28 cellular contexts compared by ENCODE assay signal in the genomic region with DNA sequence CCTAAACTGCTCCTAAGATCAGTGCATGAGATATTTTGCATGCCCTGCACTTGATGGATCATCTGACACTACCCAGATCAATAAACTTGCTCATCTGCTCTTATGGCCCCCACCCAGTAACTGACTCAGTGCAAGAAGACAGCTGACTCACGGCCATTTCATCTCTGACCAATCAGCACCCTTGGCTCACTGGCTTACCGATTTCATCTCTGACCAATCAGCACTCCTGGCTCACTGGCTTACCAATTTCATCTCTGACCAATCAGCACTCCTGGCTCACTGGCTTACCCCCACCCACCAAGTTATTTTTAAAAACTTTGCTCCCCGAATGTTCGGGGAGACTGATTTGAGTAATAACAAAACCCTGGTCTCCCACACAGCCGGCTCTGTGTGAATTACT. TPM values are rescaled to one million over a fixed set of nuclear protein-coding genes. Genes with fewer than 3 reads are reported as not detected.
DNase-seq lines count a peak whose midpoint lies in the region; ATAC-seq and TF ChIP-seq lines count a peak whose summit lies in the region.
"Had no signal": no experiment of that assay in that cellular context is flagged by ENCODE, and none has a peak within 500 bp of the region (broad histone marks: within the 10 kb centered on the region; RNA-seq: fewer than 3 reads in every experiment).

No MANE protein-coding gene starts in this region.

- peak; percentile 3 for DNase-seq in activated naive CD4-positive, alpha-beta T cell treated with Interleukin-2 at 50 U/mL for 16 hours
- DNase-seq in activated naive CD4-positive, alpha-beta T cell treated with anti-CD3 and anti-CD28 coated beads for 36 hours = no peak
- peak; percentile 12 for DNase-seq in GM12865 (ENCODE audit: low read depth)
- peak; percentile 76 for DNase-seq in RPMI7951 (ENCODE audit: low read depth)
- no peak for DNase-seq in foreskin keratinocyte
- DNase-seq in amniotic stem cell (lab: John Stamatoyannopoulos, UW) = no peak
- no peak for DNase-seq in ascending aorta (ENCODE audit: low spot score in 2 of 2)
- DNase-seq in head of caudate nucleus = no peak
- DNase-seq: ACHN; activated CD8-positive, alpha-beta memory T cell treated with anti-CD3 and anti-CD28 coated beads, Interleukin-2, amount 50 U/mL, for 4 hours; activated effector memory CD4-positive, alpha-beta T cell treated with Interleukin-2 at 50 U/mL for 16 hours; activated naive CD8-positive, alpha-beta T cell treated with anti-CD3 and anti-CD28 coated beads, Interleukin-2, amount 10 ng/mL, durations not matched to agents 7 days and 5 days; CD8-positive, alpha-beta memory T cell; DMS 273 treated with DMSO at 0.1 percent for 48 hours; effector CD8-positive, alpha-beta T cell; NCI-H1436 treated with DMSO at 0.1 percent for 48 hours; NCI-H345; NCI-H69; ovary; Peyer's patch; SW 1271; tibial artery; WERI-Rb-1 had no signal

- no peaks in the 10 kb centered on the region for H3K36me3 Mint-ChIP-seq in activated naive CD4-positive, alpha-beta T cell treated with anti-CD3 and anti-CD28 coated beads for 36 hours (ENCODE audit: low read depth)
- H3K36me3 Mint-ChIP-seq: activated naive CD8-positive, alpha-beta T cell treated with anti-CD3 and anti-CD28 coated beads, Interleukin-2, amount 10 ng/mL, durations not matched to agents 7 days and 5 days; CD8-positive, alpha-beta memory T cell had no signal

- no peak overlapping the region for H3K27ac Mint-ChIP-seq in activated naive CD4-positive, alpha-beta T cell treated with anti-CD3 and anti-CD28 coated beads for 36 hours
- H3K27ac Mint-ChIP-seq: activated naive CD8-positive, alpha-beta T cell treated with anti-CD3 and anti-CD28 coated beads, Interleukin-2, amount 10 ng/mL, durations not matched to agents 7 days and 5 days; B cell; CD8-positive, alpha-beta memory T cell had no signal

- H3K36me3 ChIP-seq in ascending aorta = no peaks in the 10 kb centered on the region
- H3K36me3 ChIP-seq: HAP-1, ovary, Peyer's patch, tibial artery, WERI-Rb-1 had no signal

- H3K27me3 Mint-ChIP-seq in activated naive CD4-positive, alpha-beta T cell treated with anti-CD3 and anti-CD28 coated beads for 36 hours (ENCODE audit: low read depth) = peaks cover 7% of the 10 kb centered on the region

- H3K4me1 ChIP-seq in foreskin keratinocyte = no peaks in the 10 kb centered on the region
- H3K4me1 ChIP-seq in ascending aorta = no peaks in the 10 kb centered on the region
- H3K4me1 ChIP-seq: Peyer's patch, tibial artery had no signal

- H3K27me3 ChIP-seq in foreskin keratinocyte (peaks cover 15% of the 10 kb centered on the region), ascending aorta (no peaks in the 10 kb centered on the region)
- H3K27me3 ChIP-seq: ovary, Peyer's patch, tibial artery had no signal

- CTCF ChIA-PET in activated naive CD4-positive, alpha-beta T cell treated with anti-CD3 and anti-CD28 coated beads for 36 hours (lab: Charles Lee) = no interaction called here

- H3K4me1 Mint-ChIP-seq in activated naive CD4-positive, alpha-beta T cell treated with anti-CD3 and anti-CD28 coated beads for 36 hours (ENCODE audit: low read depth) = no peaks in the 10 kb centered on the region
- H3K4me1 Mint-ChIP-seq: B cell had no signal

- peak; percentile 62 for ATAC-seq in foreskin keratinocyte
- ATAC-seq: left lobe of liver had no signal

- no peak overlapping the region for H3K4me3 ChIP-seq in GM12865 (ENCODE audit: low read depth, low read length)
- no peak overlapping the region for H3K4me3 ChIP-seq in ascending aorta
- H3K4me3 ChIP-seq: coronary artery, HAP-1, ovary, Peyer's patch, tibial artery had no signal

- H3K4me3 Mint-ChIP-seq in activated naive CD4-positive, alpha-beta T cell treated with anti-CD3 and anti-CD28 coated beads for 36 hours = no peak overlapping the region
- H3K4me3 Mint-ChIP-seq: activated naive CD8-positive, alpha-beta T cell treated with anti-CD3 and anti-CD28 coated beads, Interleukin-2, amount 10 ng/mL, durations not matched to agents 7 days and 5 days; B cell; CD8-positive, alpha-beta memory T cell had no signal

- H3K27ac ChIP-seq in foreskin keratinocyte (no peak overlapping the region), ascending aorta (no peak overlapping the region)
- H3K27ac ChIP-seq: coronary artery, epithelial cell of prostate, ovary, Peyer's patch, tibial artery, WERI-Rb-1 had no signal

- TF ChIP-seq CTCF in GM12865 (IDR thresholded peaks at IDR 0.05; ENCODE audit: insufficient read depth, low read depth, low read length, missing control alignments) (no peak), foreskin keratinocyte (conservative IDR thresholded peaks at IDR 0.05) (no peak), ascending aorta (IDR thresholded peaks at IDR 0.05) (no peak)

- intact Hi-C loops in activated naive CD4-positive, alpha-beta T cell treated with anti-CD3 and anti-CD28 coated beads for 36 hours (cut with micrococcal nuclease) = no loop called here
- intact Hi-C loops in ascending aorta (cut with DNase I) (no loop called here), head of caudate nucleus (cut with DNase I) (no loop called here)

- H3K9me3 ChIP-seq in ascending aorta = no peaks in the 10 kb centered on the region
- H3K9me3 ChIP-seq: ovary, Peyer's patch, tibial artery had no signal

- no peaks in the 10 kb centered on the region for H3K9me3 Mint-ChIP-seq in activated naive CD4-positive, alpha-beta T cell treated with anti-CD3 and anti-CD28 coated beads for 36 hours
- H3K9me3 Mint-ChIP-seq: activated naive CD8-positive, alpha-beta T cell treated with anti-CD3 and anti-CD28 coated beads, Interleukin-2, amount 10 ng/mL, durations not matched to agents 7 days and 5 days had no signal

RNA-seq across cellular contexts. Expression of gene OPTN, which starts 37.1 kb away (rescaled TPM):
- 10 to 100 TPM; 39.7 to 43.8 TPM for total RNA-seq in activated naive CD4-positive, alpha-beta T cell treated with anti-CD3 and anti-CD28 coated beads for 36 hours
- 74.8 and 78.7 TPM in 2 replicates for total RNA-seq in RPMI7951 (2014; rRNA removed; shearing (Covaris generic))
- total RNA-seq in foreskin keratinocyte = 82.5 and 101 TPM in 2 replicates
- 84.6 and 107 TPM in 2 replicates for polyA plus RNA-seq in foreskin keratinocyte
- total RNA-seq in ascending aorta = 48.5 TPM

Comparison
In these comparisons a context has a peak if more than half of its experiments do, and no peak if none do; other contexts are left out.
1. DNase-seq: peak in activated naive CD4-positive, alpha-beta T cell treated with Interleukin-2 at 50 U/mL for 16 hours (single experiment), GM12865 (single experiment) and RPMI7951 (single experiment); none in activated naive CD4-positive, alpha-beta T cell treated with anti-CD3 and anti-CD28 coated beads for 36 hours (single experiment), foreskin keratinocyte (0 of 2), amniotic stem cell (single experiment), ascending aorta (0 of 2) and head of caudate nucleus (0 of 42).